ENCODE assay signal across 1 cellular context in genomic region chr2:16633632-16634430, GRCh38.
TF ChIP-seq lines count a peak whose summit lies in the region.

No MANE protein-coding gene starts in this region.

TF ChIP-seq in K562, 482 proteins besides CTCF, POLR2A, EP300 and RAD21 (continued from another document and continues in another):
- TF ChIP-seq ATF1 (CRISPR knock-in tag; IDR thresholded peaks at IDR 0.05) (no peak), ATF1 (tag; IDR thresholded peaks at IDR 0.05) (peak; percentile 45), KLF1 (tag; IDR thresholded peaks at IDR 0.05) (no peak), SMAD4 (CRISPR knock-in tag; conservative IDR thresholded peaks at IDR 0.05) (peak; percentile 29; the same call in 1 of the 2 replicates), CEBPG (CRISPR knock-in tag; IDR thresholded peaks at IDR 0.05) (no peak; the same call in 1 of the 2 replicates), CEBPG (tag; conservative IDR thresholded peaks at IDR 0.05 in 1 of 2, IDR thresholded peaks at IDR 0.05 in 1 of 2) (peak in 1 of 2 experiments; percentile 63; a peak in 1 of 4 replicates), GATAD2B (IDR thresholded peaks at IDR 0.05; ENCODE audit: borderline replicate concordance) (no peak), ZNF778 (CRISPR knock-in tag; IDR thresholded peaks at IDR 0.05) (no peak), ATF6 (CRISPR knock-in tag; IDR thresholded peaks at IDR 0.05) (no peak), GABPB2 (CRISPR knock-in tag; conservative IDR thresholded peaks at IDR 0.05) (no peak), POLR3A (IDR thresholded peaks at IDR 0.05; ENCODE audit: borderline replicate concordance, extremely low read depth, insufficient read depth, insufficient read length) (no peak), ZBTB12 (CRISPR knock-in tag; IDR thresholded peaks at IDR 0.05) (no peak), ZNF384 (IDR thresholded peaks at IDR 0.05; ENCODE audit: low read depth, low read length) (no peak), FOXM1 (IDR thresholded peaks at IDR 0.05; ENCODE audit: low read depth) (no peak), FOXM1 (CRISPR knock-in tag; IDR thresholded peaks at IDR 0.05; ENCODE audit: low read depth) (no peak), ZNF551 (CRISPR knock-in tag; IDR thresholded peaks at IDR 0.05) (no peak), ARID1B (IDR thresholded peaks at IDR 0.05) (peak; percentile 70), MXI1 (IDR thresholded peaks at IDR 0.05; ENCODE audit: low read depth, low read length) (no peak), CBFA2T2 (conservative IDR thresholded peaks at IDR 0.05) (peak; percentile 40), SPI1 (IDR thresholded peaks at IDR 0.05; ENCODE audit: borderline replicate concordance, low read depth, low read length) (no peak), CUX1 (CRISPR knock-in tag; IDR thresholded peaks at IDR 0.05) (no peak), CHD7 (IDR thresholded peaks at IDR 0.05; ENCODE audit: low read depth, low read length) (no peak), CREB1 (IDR thresholded peaks at IDR 0.05) (no peak), CREB1 (CRISPR knock-in tag; IDR thresholded peaks at IDR 0.05) (peak; percentile 42; the same call in 1 of the 2 replicates), NELFE (IDR thresholded peaks at IDR 0.05; ENCODE audit: insufficient read depth, insufficient read length) (no peak), CREB3L1 (IDR thresholded peaks at IDR 0.05; ENCODE audit: borderline replicate concordance, low read depth) (no peak), NEUROD1 (IDR thresholded peaks at IDR 0.05; ENCODE audit: borderline replicate concordance, low read depth, low read length, partially characterized antibody) (no peak), ZNF277 (CRISPR knock-in tag; IDR thresholded peaks at IDR 0.05; ENCODE audit: borderline replicate concordance) (no peak), HCFC1 (IDR thresholded peaks at IDR 0.05; ENCODE audit: low read depth, low read length) (no peak), KLF16 (IDR thresholded peaks at IDR 0.05) (peak; percentile 26; the same call in 1 of the 2 replicates), DPF2 (IDR thresholded peaks at IDR 0.05) (peak; percentile 72), MYNN (IDR thresholded peaks at IDR 0.05) (0 out of 2 replicates have a peak, but pooled peaks have one; percentile 25), MYNN (CRISPR knock-in tag; IDR thresholded peaks at IDR 0.05) (no peak), LCOR (CRISPR knock-in tag; IDR thresholded peaks at IDR 0.05) (peak; percentile 68; the same call in 1 of the 2 replicates), POLR2AphosphoS5 (IDR thresholded peaks at IDR 0.05; ENCODE audit: control insufficient read depth, insufficient read depth, low read depth, low read length) (no peak)
